In the genomic region with DNA sequence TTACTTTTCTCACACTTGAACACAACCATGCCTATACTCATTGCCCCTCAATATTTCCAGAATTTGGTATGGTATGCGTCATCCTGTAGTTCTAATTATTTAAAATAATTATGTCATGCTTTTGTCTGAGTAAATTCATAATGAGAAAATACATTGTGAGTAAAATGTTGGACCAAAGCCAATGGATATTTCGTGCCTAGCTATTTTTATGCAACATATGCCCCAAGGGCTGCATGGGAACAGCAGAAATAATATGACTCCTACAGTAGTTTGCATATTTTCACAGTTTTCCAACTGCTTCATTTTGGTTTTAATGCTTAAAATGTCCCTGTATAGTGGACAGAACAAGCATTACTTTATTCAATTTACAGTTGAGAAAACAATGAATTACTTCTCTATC, we compare ENCODE assay signal across 9 cellular contexts.
"Had no signal": no experiment of that assay in that cellular context is flagged by ENCODE, and none has a peak within 500 bp of the region (broad histone marks: within the 10 kb centered on the region; RNA-seq: fewer than 3 reads in every experiment).

No MANE protein-coding gene starts in this region.

- H3K4me3 ChIP-seq: dorsolateral prefrontal cortex, right lobe of liver, stomach, thoracic aorta, upper lobe of right lung had no signal

- DNase-seq: activated CD4-positive, alpha-beta T cell treated with anti-CD3 and anti-CD28 coated beads, Interleukin-2, amount 10 ng/mL, durations not matched to agents 7 days and 5 days; activated CD8-positive, alpha-beta memory T cell treated with anti-CD3 and anti-CD28 coated beads for 24 hours; activated naive CD8-positive, alpha-beta T cell treated with anti-CD3 and anti-CD28 coated beads, Interleukin-2, amount 10 ng/mL, durations not matched to agents 7 days and 5 days; aorta; dorsolateral prefrontal cortex; right lobe of liver; stomach; upper lobe of right lung had no signal

- H3K27ac ChIP-seq: dorsolateral prefrontal cortex, right lobe of liver, stomach, thoracic aorta, upper lobe of right lung had no signal

- ATAC-seq: right lobe of liver, upper lobe of right lung had no signal

- H3K4me1 ChIP-seq: right lobe of liver, stomach, upper lobe of right lung had no signal

- H3K36me3 ChIP-seq: right lobe of liver, stomach, thoracic aorta, upper lobe of right lung had no signal

- H3K9me3 ChIP-seq: right lobe of liver, thoracic aorta had no signal

- H3K27me3 ChIP-seq: dorsolateral prefrontal cortex, right lobe of liver, stomach, upper lobe of right lung had no signal
